Comparison of ENCODE assay signal across 23 cellular contexts in genomic region chr1:67861856-67862516, GRCh38. TPM values are rescaled to one million over a fixed set of nuclear protein-coding genes. Genes with fewer than 3 reads are reported as not detected.
"Had no signal": no experiment of that assay in that cellular context is flagged by ENCODE, and none has a peak within 500 bp of the region (broad histone marks: within the 10 kb centered on the region; RNA-seq: fewer than 3 reads in every experiment).

No MANE protein-coding gene starts in this region.

- H3K4me3 ChIP-seq: breast epithelium, coronary artery, Peyer's patch, SJSA1 had no signal

- H3K36me3 ChIP-seq: breast epithelium, Peyer's patch, SJSA1 had no signal

- DNase-seq: activated B cell treated with CpG ODN at 0.5 μM for 24 hours; activated CD4-positive, alpha-beta T cell treated with anti-CD3 and anti-CD28 coated beads for 1 hour; activated CD4-positive, alpha-beta T cell treated with anti-CD3 and anti-CD28 coated beads, Interleukin-2, amount 10 ng/mL, durations not matched to agents 24 days and 14 days; activated CD4-positive, alpha-beta T cell treated with anti-CD3 and anti-CD28 coated beads, Interleukin-2, amount 50 U/mL, for 48 hours; activated CD8-positive, alpha-beta memory T cell treated with anti-CD3 and anti-CD28 coated beads, Interleukin-2, amount 10 ng/mL, durations not matched to agents 7 days and 5 days; activated effector memory CD4-positive, alpha-beta T cell treated with Interleukin-2 at 50 U/mL for 16 hours; activated naive CD4-positive, alpha-beta T cell; activated T-cell treated with anti-CD3 and anti-CD28 coated beads, Interleukin-2, amount 50 U/mL, for 24 hours; aorta; caudate nucleus; MM.1S; NCI-H1105; NCI-H1436; NCI-H2029 treated with DMSO at 0.1 percent for 48 hours; NCI-H446; NCI-H524 treated with DMSO at 0.1 percent for 48 hours; NCI-H774; NK-92 treated with Interleukin-12 subunit alpha and Interleukin-12 subunit beta, amount 100 ng/mL, for 24 hours; Peyer's patch; SHP77 had no signal

- H3K27me3 ChIP-seq: breast epithelium, Peyer's patch, SJSA1 had no signal

RNA-seq across cellular contexts. Expression of gene GNG12, which starts 28.7 kb away (rescaled TPM):
- total RNA-seq: activated B cell treated with CpG ODN at 0.5 μM for 24 hours had no signal
